ENCODE assay signal across 8 cellular contexts in genomic region chr4:56530269-56531148, GRCh38. TPM values are rescaled to one million over a fixed set of nuclear protein-coding genes. Genes with fewer than 3 reads are reported as not detected.
DNase-seq lines count a peak whose midpoint lies in the region; ATAC-seq lines count a peak whose summit lies in the region.

No MANE protein-coding gene starts in this region.

- DNase-seq in NCI-H1436 (lab: John Stamatoyannopoulos, UW) (peak; percentile 77), NCI-H1436 treated with DMSO at 0.1 percent for 48 hours (lab: John Stamatoyannopoulos, UW) (no peak), NCI-H2171 treated with DMSO at 0.1 percent for 48 hours (lab: John Stamatoyannopoulos, UW) (peak; percentile 52), cerebellum (ENCODE audit: low spot score) (peak; percentile 80), kidney tubule cell (ENCODE audit: low spot score) (peak; percentile 68)
- DNase-seq in activated CD4-positive, alpha-beta T cell treated with anti-CD3 and anti-CD28 coated beads for 1 hour, result peak; percentile 67
- peak; percentile 90 for DNase-seq in stimulated activated CD4-positive, alpha-beta T cell treated with anti-CD3 and anti-CD28 coated beads, Interleukin-15, amount 100 ng/mL, for 24 hours

- peak; percentile 95 for ATAC-seq in HG02981 (IDR thresholded peaks at IDR 0.05; ENCODE audit: unreplicated experiment)

RNA-seq across cellular contexts. Expression of gene ARL9, which starts 24.9 kb away (rescaled TPM):
- total RNA-seq in cerebellum, result 3.2 TPM
